2 cellular contexts compared by ENCODE assay signal in genomic region chr16:56643833-56644232, GRCh38.
TF ChIP-seq lines count a peak whose summit lies in the region.

No MANE protein-coding gene starts in this region.

TF ChIP-seq in HCT116, 20 proteins besides CTCF, POLR2A, EP300 and RAD21:
- TF ChIP-seq ZNF274 (IDR thresholded peaks at IDR 0.05; ENCODE audit: low read depth, low read length) (no peak), ELF1 (IDR thresholded peaks at IDR 0.05; ENCODE audit: borderline replicate concordance, low read depth) (no peak), TCF7L2 (IDR thresholded peaks at IDR 0.05; ENCODE audit: borderline replicate concordance, extremely low read depth, insufficient read depth, insufficient read length) (no peak), ATF3 (IDR thresholded peaks at IDR 0.05) (no peak), ZFX (IDR thresholded peaks at IDR 0.05) (no peak), CBX3 (IDR thresholded peaks at IDR 0.05; ENCODE audit: low read depth) (no peak), ZBTB33 (IDR thresholded peaks at IDR 0.05; ENCODE audit: extremely low read depth, insufficient replicate concordance, low read length) (no peak), EGR1 (IDR thresholded peaks at IDR 0.05; ENCODE audit: low read depth) (no peak), POLR2AphosphoS5 (IDR thresholded peaks at IDR 0.05; ENCODE audit: low read depth, low read length) (no peak), FOSL1 (IDR thresholded peaks at IDR 0.05; ENCODE audit: low read depth) (no peak), SIN3A (IDR thresholded peaks at IDR 0.05; ENCODE audit: low read depth) (no peak), YY1 (IDR thresholded peaks at IDR 0.05; ENCODE audit: extremely low read depth, insufficient replicate concordance, low read depth, low read length) (no peak), CEBPB (IDR thresholded peaks at IDR 0.05; ENCODE audit: low read depth) (no peak)

TF ChIP-seq in K562, 482 proteins besides CTCF, POLR2A, EP300 and RAD21:
- TF ChIP-seq ZZZ3 (IDR thresholded peaks at IDR 0.05) (no peak), MTF1 (CRISPR knock-in tag; IDR thresholded peaks at IDR 0.05; ENCODE audit: borderline replicate concordance) (no peak), TRIM28 (IDR thresholded peaks at IDR 0.05) (no peak), ZNF551 (CRISPR knock-in tag; IDR thresholded peaks at IDR 0.05) (no peak), CBFA2T3 (IDR thresholded peaks at IDR 0.05) (no peak), HINFP (tag; conservative IDR thresholded peaks at IDR 0.05; ENCODE audit: low read depth) (no peak), BCOR (IDR thresholded peaks at IDR 0.05) (no peak), USF2 (CRISPR knock-in tag; IDR thresholded peaks at IDR 0.05) (no peak), JUNB (CRISPR knock-in tag; conservative IDR thresholded peaks at IDR 0.05) (no peak), NFXL1 (CRISPR knock-in tag; IDR thresholded peaks at IDR 0.05) (no peak), TRIM25 (IDR thresholded peaks at IDR 0.05; ENCODE audit: borderline replicate concordance) (no peak), BACH1 (tag; IDR thresholded peaks at IDR 0.05) (no peak), ZNF140 (CRISPR knock-in tag; IDR thresholded peaks at IDR 0.05) (no peak), ILF3 (IDR thresholded peaks at IDR 0.05; ENCODE audit: borderline replicate concordance) (no peak), STAG1 (CRISPR knock-in tag; IDR thresholded peaks at IDR 0.05; ENCODE audit: borderline replicate concordance) (no peak), DACH1 (IDR thresholded peaks at IDR 0.05; ENCODE audit: partially characterized antibody) (no peak)
